17 cellular contexts compared by ENCODE assay signal in the genomic region with DNA sequence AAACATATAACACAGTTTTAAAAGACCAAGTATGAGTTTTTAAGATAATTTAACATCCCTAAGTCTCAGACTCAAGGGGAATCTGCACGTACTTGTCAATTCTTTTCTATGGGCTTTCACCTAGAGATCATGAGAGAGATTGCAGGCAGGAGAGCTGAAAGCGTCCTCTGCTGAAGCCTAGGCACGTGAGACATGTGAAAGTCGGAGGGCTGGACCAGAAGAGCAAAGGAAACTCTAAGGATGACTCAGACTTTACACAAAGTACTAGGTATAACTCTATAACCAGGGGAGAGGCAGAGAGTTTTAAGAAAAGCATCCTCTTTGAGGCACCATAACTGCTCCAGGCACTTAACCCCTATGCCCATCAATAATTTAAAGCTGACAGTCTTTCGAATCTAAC.
"Had no signal": no experiment of that assay in that cellular context is flagged by ENCODE, and none has a peak within 500 bp of the region (broad histone marks: within the 10 kb centered on the region; RNA-seq: fewer than 3 reads in every experiment).

No MANE protein-coding gene starts in this region.

- H3K9me3 ChIP-seq: adrenal gland, thyroid gland had no signal

- DNase-seq: activated CD4-positive, alpha-beta memory T cell treated with anti-CD3 and anti-CD28 coated beads, Interleukin-2, amount 10 ng/mL, durations not matched to agents 7 days and 5 days; activated CD4-positive, alpha-beta T cell treated with anti-CD3 and anti-CD28 coated beads for 36 hours; activated effector memory CD4-positive, alpha-beta T cell treated with anti-CD3 and anti-CD28 coated beads, Interleukin-2, amount 50 U/mL, for 16 hours; activated T-cell treated with anti-CD3 and anti-CD28 coated beads, Interleukin-2, amount 50 U/mL, for 48 hours; adrenal gland; erythroblast; kidney glomerular epithelial cell; left ventricle myocardium superior; nucleus accumbens; posterior cingulate gyrus; stimulated activated CD4-positive, alpha-beta T cell treated with anti-CD3 and anti-CD28 coated beads, Interleukin-2, amount 100 ng/mL, for 48 hours; T1000; thyroid gland; WERI-Rb-1 had no signal

- H3K36me3 ChIP-seq: adrenal gland, cardiac muscle cell, thyroid gland, WERI-Rb-1 had no signal

- H3K4me3 ChIP-seq: adrenal gland, cardiac muscle cell, thyroid gland had no signal

- ATAC-seq: activated CD4-positive, alpha-beta T cell treated with anti-CD3 and anti-CD28 coated beads for 36 hours; left ventricle myocardium superior; natural killer cell treated with Interleukin-12 subunit alpha and Interleukin-12 subunit beta and Interleukin-15 and Interleukin-18, amount 100 ng/mL, for 72 hours; stimulated activated memory B cell treated with anti-CD40 and anti-IgM and Interleukin-4, amounts not matched to agents 10 μg/mL and 1 μg/mL and 100 μg/mL, for 72 hours had no signal

- H3K27ac ChIP-seq: adrenal gland, cardiac muscle cell, thyroid gland, WERI-Rb-1 had no signal

- H3K4me1 ChIP-seq: adrenal gland, thyroid gland had no signal

- H3K27me3 ChIP-seq: adrenal gland, cardiac muscle cell, thyroid gland had no signal
